13 cellular contexts compared by ENCODE assay signal in the genomic region with DNA sequence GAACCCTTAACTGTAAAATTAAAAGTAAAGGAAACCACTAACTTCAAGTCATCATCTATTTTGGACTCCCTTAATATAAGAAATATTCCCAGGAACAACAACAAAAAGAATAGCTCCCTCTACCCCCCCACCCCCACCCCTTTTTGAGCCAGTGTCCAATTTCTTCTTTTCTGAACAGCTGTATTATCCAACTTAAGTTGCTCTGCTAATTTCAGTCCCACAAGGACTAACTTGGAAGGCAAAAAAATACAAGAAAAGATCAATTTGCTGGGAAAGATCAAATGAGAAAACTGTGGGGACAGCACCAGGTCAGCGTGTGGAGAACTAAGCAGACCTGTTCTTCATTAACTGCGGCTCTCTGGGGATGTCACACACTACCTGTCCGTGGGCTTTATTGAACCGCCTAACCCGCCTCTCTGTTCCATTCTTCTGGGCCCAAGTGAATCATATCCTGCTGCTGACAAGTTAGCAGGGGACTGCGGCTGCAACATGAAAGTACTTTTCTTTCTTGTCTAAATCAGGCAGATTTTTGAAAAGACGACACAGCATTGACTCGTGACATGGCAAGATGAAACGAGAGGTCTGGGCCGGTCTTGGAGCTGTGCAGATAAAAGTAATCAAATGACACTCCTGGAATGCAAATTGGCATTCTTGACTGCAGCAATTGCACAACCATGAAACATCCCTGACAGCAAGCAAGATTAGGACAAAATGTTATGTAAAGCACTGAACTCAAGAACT. TPM values are rescaled to one million over a fixed set of nuclear protein-coding genes. Genes with fewer than 3 reads are reported as not detected.
A peak's percentile ranks its signal among the peaks of the same experiment; 100 is the strongest.
DNase-seq lines count a peak whose midpoint lies in the region; ATAC-seq and TF ChIP-seq lines count a peak whose summit lies in the region.
"Had no signal": no experiment of that assay in that cellular context is flagged by ENCODE, and none has a peak within 500 bp of the region (broad histone marks: within the 10 kb centered on the region; RNA-seq: fewer than 3 reads in every experiment).

No MANE protein-coding gene starts in this region.

- H3K9ac ChIP-seq in SK-N-SH, result peak overlapping the region; percentile 30; the same call in 1 of the 2 replicates

- peak; percentile 54 for ATAC-seq in Right ventricle myocardium superior (ENCODE audit: poor library complexity)
- ATAC-seq in naive thymus-derived CD4-positive, alpha-beta T cell, result no peak

- peaks cover 60% of the 10 kb centered on the region for H3K27me3 Mint-ChIP-seq in progenitor cell of endocrine pancreas
- peaks cover 18 to 35% (median 27%) of the 10 kb centered on the region in 5 donors for H3K27me3 Mint-ChIP-seq in naive thymus-derived CD4-positive, alpha-beta T cell

- CTCF ChIA-PET in SK-N-SH (lab: Yijun Ruan, JAX), result no interaction called here
- CTCF ChIA-PET in naive thymus-derived CD4-positive, alpha-beta T cell (lab: Charles Lee), result no interaction called here

- peak overlapping the region; percentile 40; the same call in 1 of the 2 replicates for H2AFZ ChIP-seq in SK-N-SH (ENCODE audit: low read depth)

- DNase-seq in EH (ENCODE audit: low read depth) (peak; percentile 86), SK-N-SH (no peak), Right ventricle myocardium superior (no peak), progenitor cell of endocrine pancreas (ENCODE audit: low spot score, unreplicated experiment) (no peak), SKM-1 (lab: John Stamatoyannopoulos, UW; ENCODE audit: unreplicated experiment) (no peak), NAMALWA (ENCODE audit: low spot score) (no peak), hypothalamus (lab: John Stamatoyannopoulos, UW) (no peak)
- DNase-seq in naive thymus-derived CD4-positive, alpha-beta T cell, result no peak
- DNase-seq: activated CD4-positive, alpha-beta T cell treated with anti-CD3 and anti-CD28 coated beads for 1 hour; colonic mucosa; DND-41; GOT3; NCI-H1105 treated with DMSO at 0.1 percent for 48 hours had no signal

- H3K4me1 ChIP-seq in SK-N-SH (ENCODE audit: control insufficient read depth in 1 of 2, insufficient read depth in 2 of 2, low read depth in 1 of 2, low read length in 1 of 2), result peaks cover 4 to 11% of the 10 kb centered on the region in 2 experiments
- no peaks in the 10 kb centered on the region for H3K4me1 ChIP-seq in naive thymus-derived CD4-positive, alpha-beta T cell (ENCODE audit: control insufficient read depth in 2 of 2, insufficient read depth in 2 of 2, low read length in 2 of 2)
- H3K4me1 ChIP-seq: colonic mucosa had no signal

- POLR2A ChIA-PET in SK-N-SH (lab: Yijun Ruan, JAX), result interaction anchor here (0.8 kb wide), 1 partner anchor 1446 kb away, joined by 3 read pairs; no protein-coding TSS in a partner anchor
- POLR2A ChIA-PET in naive thymus-derived CD4-positive, alpha-beta T cell (lab: Charles Lee), result no interaction called here

- peak in 1 of 2 experiments; percentile 30; a peak in 2 of 4 replicates for TF ChIP-seq EP300 in SK-N-SH (IDR thresholded peaks at IDR 0.05; ENCODE audit: borderline replicate concordance in 1 of 2, low read depth in 1 of 2, low read length in 1 of 2)

- peak overlapping the region; percentile 68 to 88 for H3K27ac ChIP-seq in SK-N-SH (ENCODE audit: low read depth in 2 of 2, low read length in 1 of 2)
- H3K27ac ChIP-seq in naive thymus-derived CD4-positive, alpha-beta T cell (ENCODE audit: low read depth, low read length), result no peak overlapping the region
- H3K27ac ChIP-seq: colonic mucosa had no signal

- no peaks in the 10 kb centered on the region for H3K9me3 Mint-ChIP-seq in progenitor cell of endocrine pancreas (ENCODE audit: low read depth)
- H3K9me3 Mint-ChIP-seq in naive thymus-derived CD4-positive, alpha-beta T cell, result peaks cover 0 to 5% (median 0%) of the 10 kb centered on the region in 11 donors

- H3K79me2 ChIP-seq in SK-N-SH (ENCODE audit: insufficient read depth), result peaks cover 63% of the 10 kb centered on the region

- no peaks in the 10 kb centered on the region for H3K9me3 ChIP-seq in SK-N-SH
- H3K9me3 ChIP-seq in naive thymus-derived CD4-positive, alpha-beta T cell (ENCODE audit: control insufficient read depth in 2 of 3, low read length in 3 of 3), result no peaks in the 10 kb centered on the region
- H3K9me3 ChIP-seq: colonic mucosa had no signal

- H3K4me3 Mint-ChIP-seq in progenitor cell of endocrine pancreas (ENCODE audit: low read depth), result no peak overlapping the region
- no peak overlapping the region for H3K4me3 Mint-ChIP-seq in naive thymus-derived CD4-positive, alpha-beta T cell

- TF ChIP-seq RAD21 in SK-N-SH (IDR thresholded peaks at IDR 0.05; ENCODE audit: low read length), result no peak

- H3K36me3 Mint-ChIP-seq in progenitor cell of endocrine pancreas (ENCODE audit: insufficient read depth), result no peaks in the 10 kb centered on the region
- peaks cover 0 to 4% (median 0%) of the 10 kb centered on the region in 5 donors for H3K36me3 Mint-ChIP-seq in naive thymus-derived CD4-positive, alpha-beta T cell

- H3K4me3 ChIP-seq in SK-N-SH (ENCODE audit: low read depth in 2 of 2, low read length in 1 of 2), result peak overlapping the region; percentile 35 to 85; a peak in 3 of 4 replicates
- no peak overlapping the region for H3K4me3 ChIP-seq in naive thymus-derived CD4-positive, alpha-beta T cell (ENCODE audit: low read length)
- H3K4me3 ChIP-seq: colonic mucosa had no signal

- H3K4me2 ChIP-seq in SK-N-SH, result peak overlapping the region; percentile 98

- H4K20me1 ChIP-seq in SK-N-SH (ENCODE audit: insufficient read depth), result no peaks in the 10 kb centered on the region

- peaks cover 53% of the 10 kb centered on the region for H3F3A ChIP-seq in SK-N-SH (replicated peaks; ENCODE audit: insufficient read depth)

- WGBS in SK-N-SH (ENCODE audit: low lambda C conversion rate), result 15% methylated on average over 10 of the region's 10 CpGs

- no peak for TF ChIP-seq CTCF in SK-N-SH (IDR thresholded peaks at IDR 0.05)
- TF ChIP-seq CTCF in progenitor cell of endocrine pancreas (IDR thresholded peaks at IDR 0.05; ENCODE audit: unreplicated experiment), result no peak

- intact Hi-C loops in Right ventricle myocardium superior (cut with DNase I), result no loop called here
- intact Hi-C loops in naive thymus-derived CD4-positive, alpha-beta T cell (cut with micrococcal nuclease), result no loop called here

- H3K9me2 ChIP-seq in SK-N-SH, result no peaks in the 10 kb centered on the region

- H3K27ac Mint-ChIP-seq in progenitor cell of endocrine pancreas, result peak overlapping the region; percentile 34
- H3K27ac Mint-ChIP-seq in naive thymus-derived CD4-positive, alpha-beta T cell, result no peak overlapping the region

- H3K36me3 ChIP-seq in SK-N-SH (replicated peaks in 1 of 2; ENCODE audit: control insufficient read depth in 1 of 2, insufficient read depth in 2 of 2, low read length in 1 of 2), result no peaks in the 10 kb centered on the region
- no peaks in the 10 kb centered on the region for H3K36me3 ChIP-seq in naive thymus-derived CD4-positive, alpha-beta T cell (ENCODE audit: control insufficient read depth in 2 of 3, insufficient read depth in 3 of 3, low read length in 3 of 3)
- H3K36me3 ChIP-seq: colonic mucosa had no signal

- no peaks in the 10 kb centered on the region for H3K27me3 ChIP-seq in SK-N-SH (ENCODE audit: insufficient read depth)
- H3K27me3 ChIP-seq in naive thymus-derived CD4-positive, alpha-beta T cell (ENCODE audit: control insufficient read depth in 2 of 2, insufficient read depth in 2 of 2, low read length in 2 of 2), result peaks cover 0 to 2% of the 10 kb centered on the region in 2 donors
- H3K27me3 ChIP-seq: colonic mucosa had no signal

- H3K4me1 Mint-ChIP-seq in progenitor cell of endocrine pancreas (ENCODE audit: low read depth), result peaks cover 7% of the 10 kb centered on the region
- peaks cover 0 to 14% (median 5%) of the 10 kb centered on the region in 7 donors for H3K4me1 Mint-ChIP-seq in naive thymus-derived CD4-positive, alpha-beta T cell

TF ChIP-seq in SK-N-SH, 30 proteins besides CTCF, POLR2A, EP300 and RAD21 (continues in another document):
- no peak for TF ChIP-seq TAF1 (IDR thresholded peaks at IDR 0.05; ENCODE audit: borderline replicate concordance, low read depth, low read length)
- peak; percentile 61 for TF ChIP-seq TCF12 (IDR thresholded peaks at IDR 0.05)
- TF ChIP-seq FOSL2 (IDR thresholded peaks at IDR 0.05; ENCODE audit: borderline replicate concordance, low read depth), result peak; percentile 50
- TF ChIP-seq POLR2AphosphoS5 (IDR thresholded peaks at IDR 0.05; ENCODE audit: low read depth, low read length), result no peak
- no peak for TF ChIP-seq MXI1 (IDR thresholded peaks at IDR 0.05; ENCODE audit: low read depth, low read length)
- TF ChIP-seq, protein P1, sequence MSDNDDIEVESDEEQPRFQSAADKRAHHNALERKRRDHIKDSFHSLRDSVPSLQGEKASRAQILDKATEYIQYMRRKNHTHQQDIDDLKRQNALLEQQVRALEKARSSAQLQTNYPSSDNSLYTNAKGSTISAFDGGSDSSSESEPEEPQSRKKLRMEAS (IDR thresholded peaks at IDR 0.05; ENCODE audit: low read depth), result 0 out of 2 replicates have a peak, but pooled peaks have one; percentile 19
- peak; percentile 18; the same call in 1 of the 2 replicates for TF ChIP-seq NFIC (IDR thresholded peaks at IDR 0.05; ENCODE audit: borderline replicate concordance)
- TF ChIP-seq, protein P2, sequence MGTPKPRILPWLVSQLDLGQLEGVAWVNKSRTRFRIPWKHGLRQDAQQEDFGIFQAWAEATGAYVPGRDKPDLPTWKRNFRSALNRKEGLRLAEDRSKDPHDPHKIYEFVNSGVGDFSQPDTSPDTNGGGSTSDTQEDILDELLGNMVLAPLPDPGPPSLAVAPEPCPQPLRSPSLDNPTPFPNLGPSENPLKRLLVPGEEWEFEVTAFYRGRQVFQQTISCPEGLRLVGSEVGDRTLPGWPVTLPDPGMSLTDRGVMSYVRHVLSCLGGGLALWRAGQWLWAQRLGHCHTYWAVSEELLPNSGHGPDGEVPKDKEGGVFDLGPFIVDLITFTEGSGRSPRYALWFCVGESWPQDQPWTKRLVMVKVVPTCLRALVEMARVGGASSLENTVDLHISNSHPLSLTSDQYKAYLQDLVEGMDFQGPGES (IDR thresholded peaks at IDR 0.05; ENCODE audit: low read depth, low read length), result no peak
- peak; percentile 31; the same call in 1 of the 2 replicates for TF ChIP-seq SIN3A (IDR thresholded peaks at IDR 0.05; ENCODE audit: borderline replicate concordance, low read depth, low read length)
- no peak for TF ChIP-seq SMC3 (IDR thresholded peaks at IDR 0.05; ENCODE audit: low read depth, low read length)
- TF ChIP-seq TEAD4 (IDR thresholded peaks at IDR 0.05; ENCODE audit: borderline replicate concordance, insufficient read depth), result no peak
- TF ChIP-seq CHD2 (IDR thresholded peaks at IDR 0.05; ENCODE audit: low read length, partially characterized antibody), result no peak
- TF ChIP-seq JUND (IDR thresholded peaks at IDR 0.05), result peak; percentile 50
- TF ChIP-seq FOXM1 (IDR thresholded peaks at IDR 0.05; ENCODE audit: low read depth), result no peak

RNA-seq across cellular contexts. Expression of a gene that starts 2.7 kb away (rescaled TPM):
- 8.8 and 9.6 TPM in 2 replicates for polyA plus RNA-seq in SK-N-SH (2012; rRNA removed)
- 6.6 and 7.3 TPM in 2 replicates for polyA plus RNA-seq in SK-N-SH (2012; cell fraction: cytosol; rRNA removed)
- polyA plus RNA-seq in SK-N-SH (2012; cell fraction: nucleus; rRNA removed), result 13.2 and 19.0 TPM in 2 replicates
- 3.9 TPM for total RNA-seq in Right ventricle myocardium superior
- total RNA-seq in progenitor cell of endocrine pancreas, result 1.0 and 1.6 TPM in 2 replicates
- 1 to 10 TPM in 2 of 5 experiments, under 1 TPM in 2, not detected in 1; 0.05 to 1.5 (median 0.59) TPM for total RNA-seq in naive thymus-derived CD4-positive, alpha-beta T cell
- polyA plus RNA-seq in naive thymus-derived CD4-positive, alpha-beta T cell, result not detected
